Comparison of ENCODE assay signal across 11 cellular contexts in the genomic region with DNA sequence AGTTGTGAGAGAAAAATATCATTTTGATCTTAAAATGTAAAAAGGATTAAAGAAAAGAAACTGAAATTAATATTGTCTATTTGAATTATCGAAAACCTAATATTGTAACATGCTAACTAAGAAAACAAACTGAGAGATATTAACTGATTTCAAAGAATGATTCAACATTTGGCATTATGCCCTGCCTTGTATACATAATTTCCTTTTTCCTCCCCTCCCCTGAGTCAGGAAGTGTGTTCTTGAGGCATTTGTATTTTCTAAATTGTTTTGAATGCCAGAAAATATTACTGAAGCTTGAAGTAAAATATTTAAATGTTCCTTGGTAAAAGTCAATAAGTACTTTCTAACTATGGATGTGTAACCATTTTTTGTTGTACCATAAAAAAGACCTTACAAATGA. TPM values are rescaled to one million over a fixed set of nuclear protein-coding genes. Genes with fewer than 3 reads are reported as not detected.
DNase-seq lines count a peak whose midpoint lies in the region; ATAC-seq and TF ChIP-seq lines count a peak whose summit lies in the region.
"Had no signal": no experiment of that assay in that cellular context is flagged by ENCODE, and none has a peak within 500 bp of the region (broad histone marks: within the 10 kb centered on the region; RNA-seq: fewer than 3 reads in every experiment).

No MANE protein-coding gene starts in this region.

- no peaks in the 10 kb centered on the region for H3K9me3 ChIP-seq in CD4-positive, CD25-positive, alpha-beta regulatory T cell (ENCODE audit: control insufficient read depth in 2 of 2, low read length in 2 of 2)
- H3K9me3 ChIP-seq: tibial artery had no signal

- no peak for ATAC-seq in CD4-positive, CD25-positive, alpha-beta regulatory T cell (ENCODE audit: low read depth in 2 of 2)

- H3K4me3 Mint-ChIP-seq in CD4-positive, CD25-positive, alpha-beta regulatory T cell: no peak overlapping the region
- no peak overlapping the region for H3K4me3 Mint-ChIP-seq in activated T-helper 2 cell treated with anti-CD3 and anti-CD28 coated beads, Interferon-gamma antibody, Interleukin-2, Interleukin-4, amounts not matched to agents 10 μg/mL and 5 μg/mL and 100 μg/mL, durations not matched to agents 14 hours and 24 hours and 36 hours (ENCODE audit: low read depth)
- H3K4me3 Mint-ChIP-seq: T-helper 1 cell treated with Interleukin-12 subunit alpha and Interleukin-12 subunit beta and Interleukin-4 antibody, amounts not matched to agents 30 μg/mL and 1 μg/mL, for 36 hours had no signal

- H3K36me3 Mint-ChIP-seq in CD4-positive, CD25-positive, alpha-beta regulatory T cell: no peaks in the 10 kb centered on the region
- peaks cover 34% of the 10 kb centered on the region for H3K36me3 Mint-ChIP-seq in activated T-helper 2 cell treated with anti-CD3 and anti-CD28 coated beads, Interferon-gamma antibody, Interleukin-2, Interleukin-4, amounts not matched to agents 10 μg/mL and 5 μg/mL and 100 μg/mL, durations not matched to agents 14 hours and 24 hours and 36 hours (ENCODE audit: low read depth)

- peak overlapping the region; percentile 10 for H3K4me3 ChIP-seq in CD4-positive, CD25-positive, alpha-beta regulatory T cell (ENCODE audit: low read depth, low read length)
- H3K4me3 ChIP-seq: tibial artery had no signal

- in situ Hi-C loops in GM13976 (cut with MboI; ENCODE audit: low sequenced_read_pairs, unreplicated experiment): no loop called here

- no peaks in the 10 kb centered on the region for H3K9me3 Mint-ChIP-seq in CD4-positive, CD25-positive, alpha-beta regulatory T cell
- H3K9me3 Mint-ChIP-seq in activated T-helper 2 cell treated with anti-CD3 and anti-CD28 coated beads, Interferon-gamma antibody, Interleukin-2, Interleukin-4, amounts not matched to agents 10 μg/mL and 5 μg/mL and 100 μg/mL, durations not matched to agents 14 hours and 24 hours and 36 hours: no peaks in the 10 kb centered on the region
- H3K9me3 Mint-ChIP-seq: T-helper 1 cell treated with Interleukin-12 subunit alpha and Interleukin-12 subunit beta and Interleukin-4 antibody, amounts not matched to agents 30 μg/mL and 1 μg/mL, for 36 hours had no signal

- no peaks in the 10 kb centered on the region for H3K27me3 ChIP-seq in CD4-positive, CD25-positive, alpha-beta regulatory T cell (ENCODE audit: control insufficient read depth, insufficient read depth, low read length)
- H3K27me3 ChIP-seq: tibial artery had no signal

- H3K4me1 Mint-ChIP-seq in CD4-positive, CD25-positive, alpha-beta regulatory T cell: peaks cover 20 to 59% (median 39%) of the 10 kb centered on the region in 4 donors
- H3K4me1 Mint-ChIP-seq in activated T-helper 2 cell treated with anti-CD3 and anti-CD28 coated beads, Interferon-gamma antibody, Interleukin-2, Interleukin-4, amounts not matched to agents 10 μg/mL and 5 μg/mL and 100 μg/mL, durations not matched to agents 14 hours and 24 hours and 36 hours (ENCODE audit: low read depth): peaks cover 19% of the 10 kb centered on the region

- no peak for TF ChIP-seq EP300 in Ishikawa (IDR thresholded peaks at IDR 0.05; ENCODE audit: borderline replicate concordance)

- peaks cover 14% of the 10 kb centered on the region for H3K4me1 ChIP-seq in CD4-positive, CD25-positive, alpha-beta regulatory T cell (ENCODE audit: control insufficient read depth, insufficient read depth, low read length, poor library complexity, severe bottlenecking)
- H3K4me1 ChIP-seq: tibial artery had no signal

- H3K36me3 ChIP-seq in CD4-positive, CD25-positive, alpha-beta regulatory T cell (ENCODE audit: control insufficient read depth, insufficient read depth, low read length): peaks cover 2% of the 10 kb centered on the region
- H3K36me3 ChIP-seq: tibial artery had no signal

- DNase-seq in CD4-positive, CD25-positive, alpha-beta regulatory T cell: no peak
- DNase-seq in amniotic epithelial cell (ENCODE audit: low read depth) (peak; percentile 64), kidney tubule cell (ENCODE audit: low spot score) (peak; percentile 43), NCI-H526 treated with DMSO at 0.1 percent for 48 hours (lab: John Stamatoyannopoulos, UW) (no peak), mucosa of gallbladder (ENCODE audit: low spot score) (no peak), GM13976 (ENCODE audit: low spot score) (no peak)
- no peak for DNase-seq in activated T-helper 2 cell treated with anti-CD3 and anti-CD28 coated beads, Interferon-gamma antibody, Interleukin-2, Interleukin-4, amounts not matched to agents 10 μg/mL and 5 μg/mL and 100 μg/mL, durations not matched to agents 14 hours and 24 hours and 36 hours (ENCODE audit: low spot score)
- DNase-seq: activated gamma-delta T cell, tibial artery had no signal

- H3K27ac ChIP-seq in CD4-positive, CD25-positive, alpha-beta regulatory T cell (ENCODE audit: insufficient read depth, low read length, poor library complexity, severe bottlenecking): no peak overlapping the region
- H3K27ac ChIP-seq: tibial artery had no signal

- H3K27me3 Mint-ChIP-seq in CD4-positive, CD25-positive, alpha-beta regulatory T cell: no peaks in the 10 kb centered on the region
- no peaks in the 10 kb centered on the region for H3K27me3 Mint-ChIP-seq in activated T-helper 2 cell treated with anti-CD3 and anti-CD28 coated beads, Interferon-gamma antibody, Interleukin-2, Interleukin-4, amounts not matched to agents 10 μg/mL and 5 μg/mL and 100 μg/mL, durations not matched to agents 14 hours and 24 hours and 36 hours (ENCODE audit: low read depth)

- peak overlapping the region in 1 of 3 donors; percentile 7 for H3K27ac Mint-ChIP-seq in CD4-positive, CD25-positive, alpha-beta regulatory T cell
- no peak overlapping the region for H3K27ac Mint-ChIP-seq in activated T-helper 2 cell treated with anti-CD3 and anti-CD28 coated beads, Interferon-gamma antibody, Interleukin-2, Interleukin-4, amounts not matched to agents 10 μg/mL and 5 μg/mL and 100 μg/mL, durations not matched to agents 14 hours and 24 hours and 36 hours
- H3K27ac Mint-ChIP-seq: T-helper 1 cell treated with Interleukin-12 subunit alpha and Interleukin-12 subunit beta and Interleukin-4 antibody, amounts not matched to agents 30 μg/mL and 1 μg/mL, for 36 hours had no signal

- TF ChIP-seq RAD21 in Ishikawa (IDR thresholded peaks at IDR 0.05; ENCODE audit: low read depth): no peak

- intact Hi-C loops in activated T-helper 2 cell treated with anti-CD3 and anti-CD28 coated beads, Interferon-gamma antibody, Interleukin-2, Interleukin-4, amounts not matched to agents 10 μg/mL and 5 μg/mL and 100 μg/mL, durations not matched to agents 14 hours and 24 hours and 36 hours (cut with micrococcal nuclease): no loop called here

- TF ChIP-seq CTCF in GM13976 (IDR thresholded peaks at IDR 0.05; ENCODE audit: borderline replicate concordance, control extremely low read depth, extremely low read depth, insufficient read depth, missing control alignments): no peak

TF ChIP-seq in Ishikawa, 13 proteins besides CTCF, POLR2A, EP300 and RAD21:
- TF ChIP-seq, protein P1, sequence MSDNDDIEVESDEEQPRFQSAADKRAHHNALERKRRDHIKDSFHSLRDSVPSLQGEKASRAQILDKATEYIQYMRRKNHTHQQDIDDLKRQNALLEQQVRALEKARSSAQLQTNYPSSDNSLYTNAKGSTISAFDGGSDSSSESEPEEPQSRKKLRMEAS (IDR thresholded peaks at IDR 0.05): no peak
- TF ChIP-seq TCF12 (IDR thresholded peaks at IDR 0.05; ENCODE audit: low read depth) (no peak), TAF1 (IDR thresholded peaks at IDR 0.05; ENCODE audit: low read depth) (no peak), NFIC (IDR thresholded peaks at IDR 0.05) (peak; percentile 34; the same call in 1 of the 2 replicates)

RNA-seq across cellular contexts. Expression of a gene that starts 49.4 kb away (rescaled TPM):
- 56.1 TPM for total RNA-seq in CD4-positive, CD25-positive, alpha-beta regulatory T cell
- polyA plus RNA-seq in CD4-positive, CD25-positive, alpha-beta regulatory T cell: 10 to 100 TPM; 18.3 to 32.9 (median 21.4) TPM
- total RNA-seq in mucosa of gallbladder: 51.9 TPM
- 53.1 and 55.3 TPM in 2 replicates for total RNA-seq in activated T-helper 2 cell treated with anti-CD3 and anti-CD28 coated beads, Interferon-gamma antibody, Interleukin-2, Interleukin-4, amounts not matched to agents 10 μg/mL and 5 μg/mL and 100 μg/mL, durations not matched to agents 14 hours and 24 hours and 36 hours

Comparison
In these comparisons a context has a peak if more than half of its experiments do, and no peak if none do; other contexts are left out.
1. DNase-seq: peak in amniotic epithelial cell (single experiment) and kidney tubule cell (single experiment); none in CD4-positive, CD25-positive, alpha-beta regulatory T cell (0 of 3), NCI-H526 treated with DMSO at 0.1 percent for 48 hours (single experiment), mucosa of gallbladder (single experiment), activated T-helper 2 cell treated with anti-CD3 and anti-CD28 coated beads, Interferon-gamma antibody, Interleukin-2, Interleukin-4, amounts not matched to agents 10 μg/mL and 5 μg/mL and 100 μg/mL, durations not matched to agents 14 hours and 24 hours and 36 hours (single experiment) and GM13976 (single experiment).